In genomic region chr19:54390942-54391577, GRCh38 we compare ENCODE assay signal across 1 cellular context.
A peak's percentile ranks its signal among the peaks of the same experiment; 100 is the strongest.
TF ChIP-seq lines count a peak whose summit lies in the region.

No MANE protein-coding gene starts in this region.

TF ChIP-seq in K562, 482 proteins besides CTCF, POLR2A, EP300 and RAD21 (continued from another document):
- peak; percentile 43; the same call in 1 of the 2 replicates for TF ChIP-seq DEAF1 (CRISPR knock-in tag; IDR thresholded peaks at IDR 0.05)
